Comparison of ENCODE assay signal across 9 cellular contexts in the genomic region with DNA sequence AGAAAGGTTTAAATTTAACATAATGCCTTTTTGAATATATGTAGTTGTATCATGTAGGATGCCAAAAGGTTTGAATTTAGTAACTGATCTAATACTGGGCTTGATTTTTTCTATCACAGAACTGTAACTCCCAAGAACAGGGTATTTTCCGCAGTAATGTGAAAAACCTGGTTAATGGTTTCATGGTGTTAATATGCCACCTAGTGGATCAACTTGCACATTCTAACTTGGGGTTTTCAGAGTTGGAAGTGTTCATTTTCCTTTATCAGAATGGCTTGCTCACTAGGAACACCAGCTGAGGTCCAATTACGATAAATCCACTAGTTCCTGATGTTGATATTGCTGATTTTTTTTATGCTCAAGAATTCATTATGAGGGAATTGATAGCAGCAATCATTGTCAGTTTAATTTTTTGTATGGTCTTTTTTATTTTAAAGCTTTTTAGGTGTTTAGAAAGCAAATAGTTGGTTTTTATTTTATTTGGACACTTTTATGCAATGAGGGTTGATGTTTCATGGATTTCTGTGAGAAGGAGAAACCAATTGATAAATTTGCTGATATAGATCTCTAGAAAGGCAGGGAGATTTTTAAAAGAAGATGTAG.
DNase-seq lines count a peak whose midpoint lies in the region; ATAC-seq, FAIRE-seq and TF ChIP-seq lines count a peak whose summit lies in the region.
"Had no signal": no experiment of that assay in that cellular context is flagged by ENCODE, and none has a peak within 500 bp of the region (broad histone marks: within the 10 kb centered on the region; RNA-seq: fewer than 3 reads in every experiment).

No MANE protein-coding gene starts in this region.

- H3K9me3 ChIP-seq in K562 (replicated peaks; ENCODE audit: control insufficient read depth, insufficient read depth, low read depth, low read length) (no peaks in the 10 kb centered on the region), testis (no peaks in the 10 kb centered on the region)
- H3K9me3 ChIP-seq: SJSA1 had no signal

- peak; percentile 95 for TF ChIP-seq RAD21 in K562 (CRISPR knock-in tag; conservative IDR thresholded peaks at IDR 0.05 in 1 of 2, IDR thresholded peaks at IDR 0.05 in 1 of 2)

- no peaks in the 10 kb centered on the region for H3K36me3 ChIP-seq in K562 (ENCODE audit: control insufficient read depth, insufficient read depth, low read length)
- H3K36me3 ChIP-seq in testis (ENCODE audit: low read depth, missing control alignments): no peaks in the 10 kb centered on the region
- H3K36me3 ChIP-seq: SJSA1 had no signal

- WGBS in K562 (ENCODE audit: insufficient coverage, low coverage, missing lambda C conversion rate): 6% methylated on average over 2 of the region's 2 CpGs
- WGBS in testis, 2 donors: 22 to 26% methylated on average over 2 of the region's 2 CpGs

- BruUV-seq in K562 (replicated peaks; lab: Mats Ljungman, UMichigan): no TSS peak

- no peak for TF ChIP-seq EP300 in K562 (IDR thresholded peaks at IDR 0.05; ENCODE audit: low read length)

- no peaks in the 10 kb centered on the region for H3K27me3 ChIP-seq in K562 (ENCODE audit: control insufficient read depth in 2 of 2, insufficient read depth in 2 of 2, low read length in 2 of 2)
- no peaks in the 10 kb centered on the region for H3K27me3 ChIP-seq in testis
- H3K27me3 ChIP-seq: SJSA1 had no signal

- no peaks in the 10 kb centered on the region for H3K9me1 ChIP-seq in K562 (ENCODE audit: control insufficient read depth, insufficient read depth, low read length)

- ATAC-seq in GM18867 (IDR thresholded peaks at IDR 0.05; ENCODE audit: unreplicated experiment) (peak; percentile 71), HG03378 (IDR thresholded peaks at IDR 0.05; ENCODE audit: unreplicated experiment) (peak; percentile 77), K562 (peak; percentile 91), HG03039 (IDR thresholded peaks at IDR 0.05; ENCODE audit: unreplicated experiment) (no peak)

- intact Hi-C loops in K562 (cut with micrococcal nuclease) (loop anchor here (1.0 to 5.0 kb wide), 4 partner anchors 504 to 684 kb away; a partner anchor contains a TSS), testis (cut with DNase I; ENCODE audit: low total_unique reads) (no loop called here)

- TF ChIP-seq CTCF in C4-2B (conservative IDR thresholded peaks at IDR 0.05) (peak; percentile 82), K562 (IDR thresholded peaks at IDR 0.05 in 2 of 3, conservative IDR thresholded peaks at IDR 0.05 in 1 of 3; ENCODE audit: insufficient read depth in 2 of 3, low read depth in 1 of 3, low read length in 3 of 3) (peak; percentile 57 to 79 (median 64); a peak in 5 of 6 replicates), testis (IDR thresholded peaks at IDR 0.05) (peak; percentile 55 to 82 (median 71))

- DNase-seq in NCI-H446 treated with DMSO at 0.1 percent for 48 hours (lab: John Stamatoyannopoulos, UW) (peak; percentile 37), K562 (ENCODE audit: extremely low read depth in 1 of 4, low spot score in 3 of 4) (peak; percentile 26 to 59 (median 29)), testis (no peak)

- H3K4me3 ChIP-seq in K562: no peak overlapping the region
- no peak overlapping the region for H3K4me3 ChIP-seq in testis
- H3K4me3 ChIP-seq: SJSA1 had no signal

- no peaks in the 10 kb centered on the region for H3K4me1 ChIP-seq in K562 (replicated peaks in 1 of 2; ENCODE audit: control insufficient read depth in 2 of 2, insufficient read depth in 2 of 2, low read length in 2 of 2)
- H3K4me1 ChIP-seq in testis: no peaks in the 10 kb centered on the region
- H3K4me1 ChIP-seq: SJSA1 had no signal

- H3K4me2 ChIP-seq in K562 (ENCODE audit: insufficient read depth, low read length): no peak overlapping the region

- POLR2A ChIA-PET in K562 (lab: Yijun Ruan, JAX): no interaction called here

- no peak for TF ChIP-seq POLR2A in K562 (conservative IDR thresholded peaks at IDR 0.05)
- no peak for TF ChIP-seq POLR2A in testis (IDR thresholded peaks at IDR 0.05)

- peak; percentile 72 for FAIRE-seq in K562 (lab: Jason Lieb, UNC)
- peak; percentile 100 for FAIRE-seq in islet of Langerhans (lab: Jason Lieb, UNC)

- in situ Hi-C loops in K562 (cut with MboI): loop anchor here (10.0 kb wide), 1 partner anchor 501 kb away; no protein-coding TSS in a partner anchor

- H3K79me2 ChIP-seq in K562 (ENCODE audit: control insufficient read depth, insufficient read depth, low read length): no peaks in the 10 kb centered on the region

- CTCF ChIA-PET in K562 (lab: Yijun Ruan, JAX; ENCODE audit: low intra/inter-chr PET ratio): interaction anchor here (0.6 to 1.9 kb wide), 5 partner anchors 501 to 681 kb away, joined by 3 to 10 read pairs (median 4); a partner anchor contains a TSS

- H4K20me1 ChIP-seq in K562 (replicated peaks; ENCODE audit: control insufficient read depth, insufficient read depth, low read length): no peaks in the 10 kb centered on the region

- H3K27ac ChIP-seq in C4-2B: no peak overlapping the region
- no peak overlapping the region for H3K27ac ChIP-seq in K562 (ENCODE audit: extremely low read depth, low read depth, low read length)
- no peak overlapping the region for H3K27ac ChIP-seq in testis
- H3K27ac ChIP-seq: SJSA1 had no signal

- no peak overlapping the region for H2AFZ ChIP-seq in K562 (ENCODE audit: low read depth, low read length)

- no peak overlapping the region for H3K9ac ChIP-seq in K562 (ENCODE audit: insufficient read depth in 1 of 2, low read depth in 2 of 2, low read length in 2 of 2)

TF ChIP-seq in K562, 482 proteins besides CTCF, POLR2A, EP300 and RAD21:
- TF ChIP-seq SMC3 (conservative IDR thresholded peaks at IDR 0.05; ENCODE audit: insufficient read depth, low read depth, low read length) (0 out of 2 replicates have a peak, but pooled peaks have one; percentile 31), CCAR2 (IDR thresholded peaks at IDR 0.05; ENCODE audit: low read depth, low read length) (no peak), CBX8 (IDR thresholded peaks at IDR 0.05; ENCODE audit: borderline replicate concordance, extremely low read depth, low read depth, low read length, poor library complexity, severe bottlenecking) (no peak), ARID2 (IDR thresholded peaks at IDR 0.05) (peak; percentile 40; the same call in 1 of the 2 replicates), FOXJ2 (tag; IDR thresholded peaks at IDR 0.05) (0 out of 2 replicates have a peak, but pooled peaks have one; percentile 30)
- TF ChIP-seq, protein P1, sequence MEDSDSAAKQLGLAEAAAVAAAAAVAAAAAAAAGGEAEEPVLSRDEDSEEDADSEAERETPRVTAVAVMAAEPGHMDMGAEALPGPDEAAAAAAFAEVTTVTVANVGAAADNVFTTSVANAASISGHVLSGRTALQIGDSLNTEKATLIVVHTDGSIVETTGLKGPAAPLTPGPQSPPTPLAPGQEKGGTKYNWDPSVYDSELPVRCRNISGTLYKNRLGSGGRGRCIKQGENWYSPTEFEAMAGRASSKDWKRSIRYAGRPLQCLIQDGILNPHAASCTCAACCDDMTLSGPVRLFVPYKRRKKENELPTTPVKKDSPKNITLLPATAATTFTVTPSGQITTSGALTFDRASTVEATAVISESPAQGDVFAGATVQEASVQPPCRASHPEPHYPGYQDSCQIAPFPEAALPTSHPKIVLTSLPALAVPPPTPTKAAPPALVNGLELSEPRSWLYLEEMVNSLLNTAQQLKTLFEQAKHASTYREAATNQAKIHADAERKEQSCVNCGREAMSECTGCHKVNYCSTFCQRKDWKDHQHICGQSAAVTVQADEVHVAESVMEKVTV (CRISPR knock-in tag; IDR thresholded peaks at IDR 0.05): peak; percentile 86
